Comparison of ENCODE assay signal across 17 cellular contexts in the genomic region with DNA sequence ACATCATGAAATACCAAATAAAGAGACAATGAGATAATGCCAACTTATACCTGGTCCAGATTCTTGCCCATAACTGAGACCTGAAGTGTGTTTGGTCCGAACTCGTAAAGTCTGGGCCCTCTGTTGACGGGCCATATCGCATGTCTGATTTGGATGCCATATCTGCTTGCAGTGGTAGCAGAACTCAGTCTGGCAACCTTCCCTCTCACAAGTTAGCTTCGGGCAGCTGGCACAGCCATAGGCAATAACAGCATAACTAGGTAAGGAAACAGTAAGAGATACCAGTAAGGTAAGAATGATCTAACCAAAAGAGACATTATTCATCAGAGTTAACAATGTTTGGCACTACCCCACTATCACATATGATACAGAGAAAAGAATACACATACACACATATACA. TPM values are rescaled to one million over a fixed set of nuclear protein-coding genes. Genes with fewer than 3 reads are reported as not detected.
DNase-seq lines count a peak whose midpoint lies in the region; TF ChIP-seq lines count a peak whose summit lies in the region.
"Had no signal": no experiment of that assay in that cellular context is flagged by ENCODE, and none has a peak within 500 bp of the region (broad histone marks: within the 10 kb centered on the region; RNA-seq: fewer than 3 reads in every experiment).

No MANE protein-coding gene starts in this region.

- no peaks in the 10 kb centered on the region for H3K27me3 ChIP-seq in suprapubic skin
- H3K27me3 ChIP-seq: BLaER1 treated with 17β-estradiol and CSF1 and Interleukin-3, amounts not matched to agents 10 nM and 100 nM had no signal

- DNase-seq in RWPE1 (ENCODE audit: low spot score) (no peak), kidney tubule cell (ENCODE audit: low spot score) (peak; percentile 19), suprapubic skin (ENCODE audit: low spot score in 2 of 2) (no peak), cerebellum (ENCODE audit: low spot score) (no peak), osteocyte (ENCODE audit: extremely low spot score, unreplicated experiment) (no peak)
- DNase-seq in activated naive CD4-positive, alpha-beta T cell treated with anti-CD3 and anti-CD28 coated beads for 36 hours, result no peak
- DNase-seq: activated CD4-positive, alpha-beta T cell treated with anti-CD3 and anti-CD28 coated beads, Interleukin-2, amount 50 U/mL, for 4 hours; activated T-cell treated with anti-CD3 and anti-CD28 coated beads, Interleukin-2, amount 50 U/mL, for 48 hours; islet precursor cell; NCI-H2029 treated with DMSO at 0.1 percent for 48 hours; NCI-H524; OCI-M1; stimulated activated CD4-positive, alpha-beta T cell treated with anti-CD3 and anti-CD28 coated beads, Interleukin-2, amount 100 ng/mL, for 24 hours had no signal

- H3K4me1 ChIP-seq in HEK293 (ENCODE audit: control insufficient read depth, insufficient read depth, low read length) (peaks cover 8% of the 10 kb centered on the region; the same call in 1 of the 2 replicates), suprapubic skin (peaks cover 19% of the 10 kb centered on the region)

- 48% methylated on average over 5 of the region's 5 CpGs for WGBS in suprapubic skin

- no peak for TF ChIP-seq POLR2A in suprapubic skin (IDR thresholded peaks at IDR 0.05)

- H3K27ac ChIP-seq in HEK293 (ENCODE audit: extremely low read depth, low read depth, low read length) (no peak overlapping the region), RWPE1 (peak overlapping the region; percentile 56), suprapubic skin (peak overlapping the region; percentile 62)
- H3K27ac ChIP-seq: BLaER1 treated with 17β-estradiol and CSF1 and Interleukin-3, amounts not matched to agents 10 nM and 100 nM had no signal

- POLR2A ChIA-PET in HEK293 (lab: Yijun Ruan, JAX) (no interaction called here), RWPE1 (lab: Yijun Ruan, JAX; ENCODE audit: low non-redundant PET) (no interaction called here)

- no peaks in the 10 kb centered on the region for H3K27me3 Mint-ChIP-seq in activated naive CD4-positive, alpha-beta T cell treated with anti-CD3 and anti-CD28 coated beads for 36 hours (ENCODE audit: low read depth)
- H3K27me3 Mint-ChIP-seq in osteocyte (ENCODE audit: unreplicated experiment), result no peaks in the 10 kb centered on the region
- H3K27me3 Mint-ChIP-seq: activated naive CD8-positive, alpha-beta T cell had no signal

- peaks cover 12% of the 10 kb centered on the region for H3K4me1 Mint-ChIP-seq in activated naive CD4-positive, alpha-beta T cell treated with anti-CD3 and anti-CD28 coated beads for 36 hours (ENCODE audit: low read depth)
- H3K4me1 Mint-ChIP-seq in osteocyte (ENCODE audit: unreplicated experiment), result peaks cover 32% of the 10 kb centered on the region
- H3K4me1 Mint-ChIP-seq: GM23338 had no signal

- H3K4me3 ChIP-seq in HEK293 (ENCODE audit: low read depth, low read length) (no peak overlapping the region), suprapubic skin (no peak overlapping the region)
- H3K4me3 ChIP-seq: BLaER1 treated with 17β-estradiol and CSF1 and Interleukin-3, amounts not matched to agents 10 nM and 100 nM; GM23338 had no signal

- no peak for TF ChIP-seq EP300 in suprapubic skin (IDR thresholded peaks at IDR 0.05)

- intact Hi-C loops in activated naive CD4-positive, alpha-beta T cell treated with anti-CD3 and anti-CD28 coated beads for 36 hours (cut with micrococcal nuclease), result no loop called here

- H3K9me3 Mint-ChIP-seq in activated naive CD4-positive, alpha-beta T cell treated with anti-CD3 and anti-CD28 coated beads for 36 hours, result no peaks in the 10 kb centered on the region
- no peaks in the 10 kb centered on the region for H3K9me3 Mint-ChIP-seq in osteocyte (ENCODE audit: unreplicated experiment)
- H3K9me3 Mint-ChIP-seq: GM23338 had no signal

- peaks cover 17% of the 10 kb centered on the region for H3K36me3 Mint-ChIP-seq in activated naive CD4-positive, alpha-beta T cell treated with anti-CD3 and anti-CD28 coated beads for 36 hours (ENCODE audit: low read depth)
- H3K36me3 Mint-ChIP-seq in osteocyte (ENCODE audit: unreplicated experiment), result peaks cover 17% of the 10 kb centered on the region

- CTCF ChIA-PET in HEK293 (lab: Yijun Ruan, JAX) (interaction anchor here (0.6 to 0.9 kb wide), 2 partner anchors 59 to 200 kb away, joined by 3 read pairs; no protein-coding TSS in a partner anchor), RWPE1 (lab: Yijun Ruan, JAX) (interaction anchor here (0.6 kb wide), 2 partner anchors 105 to 110 kb away, joined by 4 read pairs; no protein-coding TSS in a partner anchor)
- CTCF ChIA-PET in activated naive CD4-positive, alpha-beta T cell treated with anti-CD3 and anti-CD28 coated beads for 36 hours (lab: Charles Lee), result interaction anchor here (0.5 to 1.7 kb wide), 2 partner anchors 106 to 215 kb away, joined by 3 to 8 read pairs; no protein-coding TSS in a partner anchor

- no peak overlapping the region for H3K27ac Mint-ChIP-seq in activated naive CD4-positive, alpha-beta T cell treated with anti-CD3 and anti-CD28 coated beads for 36 hours
- no peak overlapping the region for H3K27ac Mint-ChIP-seq in osteocyte (ENCODE audit: unreplicated experiment)
- H3K27ac Mint-ChIP-seq: activated naive CD8-positive, alpha-beta T cell; GM23338 had no signal

- no peak overlapping the region for H3K4me3 Mint-ChIP-seq in activated naive CD4-positive, alpha-beta T cell treated with anti-CD3 and anti-CD28 coated beads for 36 hours
- no peak overlapping the region for H3K4me3 Mint-ChIP-seq in osteocyte (ENCODE audit: unreplicated experiment)
- H3K4me3 Mint-ChIP-seq: activated naive CD8-positive, alpha-beta T cell; GM23338 had no signal

- H3K9me3 ChIP-seq in HEK293 (ENCODE audit: control insufficient read depth, insufficient read depth, low read depth, low read length) (no peaks in the 10 kb centered on the region), suprapubic skin (no peaks in the 10 kb centered on the region)
- H3K9me3 ChIP-seq: BLaER1 treated with 17β-estradiol and CSF1 and Interleukin-3, amounts not matched to agents 10 nM and 100 nM had no signal

- TF ChIP-seq CTCF in HEK293 (tag by site-specific recombination; IDR thresholded peaks at IDR 0.05) (no peak), RWPE1 (conservative IDR thresholded peaks at IDR 0.05; ENCODE audit: low read depth) (no peak), suprapubic skin (IDR thresholded peaks at IDR 0.05) (no peak), osteocyte (IDR thresholded peaks at IDR 0.05) (no peak)

- peaks cover 12 to 32% of the 10 kb centered on the region in 2 experiments; a peak in 2 of 3 replicates for H3K36me3 ChIP-seq in HEK293 (ENCODE audit: control insufficient read depth in 2 of 2, insufficient read depth in 1 of 2, low read length in 2 of 2)
- H3K36me3 ChIP-seq in suprapubic skin, result peaks cover 42% of the 10 kb centered on the region

TF ChIP-seq in HEK293, 187 proteins besides CTCF, POLR2A, EP300 and RAD21:
- TF ChIP-seq ZNF600 (tag by site-specific recombination; IDR thresholded peaks at IDR 0.05), result peak; percentile 96
- TF ChIP-seq ZNF670 (tag by site-specific recombination; IDR thresholded peaks at IDR 0.05; ENCODE audit: low read depth), result no peak

RNA-seq across cellular contexts. Expression of a gene that starts 15.1 kb away (rescaled TPM):
- 10 to 100 TPM; 33.1 to 55.5 (median 43.0) TPM for total RNA-seq in suprapubic skin
- 10 to 100 TPM; 12.5 to 13.3 TPM for total RNA-seq in activated naive CD4-positive, alpha-beta T cell treated with anti-CD3 and anti-CD28 coated beads for 36 hours
- total RNA-seq in cerebellum, result 23.9 TPM
- 12.6 and 15.3 TPM in 2 replicates for total RNA-seq in osteocyte

RNA-seq across cellular contexts. Expression of a gene that starts 48.3 kb away (rescaled TPM):
- total RNA-seq in suprapubic skin (100 to 1,000 TPM in 3 of 4 donors, 10 to 100 TPM in 1; 61.9 to 283 (median 228) TPM), cerebellum (1.8 TPM), osteocyte (7.3 and 9.8 TPM in 2 replicates)
- total RNA-seq in activated naive CD4-positive, alpha-beta T cell treated with anti-CD3 and anti-CD28 coated beads for 36 hours, result 1 to 10 TPM in 1 of 2 experiments, under 1 TPM in 1; 0.84 to 1.0 TPM
